In genomic region chr4:104294811-104295210, GRCh38 we compare ENCODE assay signal across 18 cellular contexts.
DNase-seq lines count a peak whose midpoint lies in the region; ATAC-seq and TF ChIP-seq lines count a peak whose summit lies in the region.
"Had no signal": no experiment of that assay in that cellular context is flagged by ENCODE, and none has a peak within 500 bp of the region (broad histone marks: within the 10 kb centered on the region; RNA-seq: fewer than 3 reads in every experiment).

No MANE protein-coding gene starts in this region.

- peak; percentile 61 for ATAC-seq in foreskin keratinocyte
- no peak for ATAC-seq in lower lobe of right lung
- ATAC-seq: CD8-positive, alpha-beta T cell; GM12878 had no signal

- H3K4me1 ChIP-seq in mammary epithelial cell (ENCODE audit: insufficient read depth, low read length), result no peaks in the 10 kb centered on the region
- H3K4me1 ChIP-seq in foreskin keratinocyte, result no peaks in the 10 kb centered on the region
- no peaks in the 10 kb centered on the region for H3K4me1 ChIP-seq in lower lobe of right lung
- H3K4me1 ChIP-seq: BLaER1 treated with 17β-estradiol and CSF1 and Interleukin-3, amounts not matched to agents 10 nM and 100 nM had no signal

- no peaks in the 10 kb centered on the region for H3K36me3 ChIP-seq in mammary epithelial cell (ENCODE audit: insufficient read depth, low read length)
- H3K36me3 ChIP-seq in lower lobe of right lung, result no peaks in the 10 kb centered on the region
- H3K36me3 ChIP-seq: BLaER1 treated with 17β-estradiol and CSF1 and Interleukin-3, amounts not matched to agents 10 nM and 100 nM had no signal

- no peak overlapping the region for H3K9ac ChIP-seq in mammary epithelial cell (ENCODE audit: insufficient read depth, low read length)
- H3K9ac ChIP-seq: BLaER1 treated with 17β-estradiol and CSF1 and Interleukin-3, amounts not matched to agents 10 nM and 100 nM; GM23248 had no signal

- dilution Hi-C loops in mammary epithelial cell (cut with HindIII; ENCODE audit: low sequenced_read_pairs), result loop anchor here (5.0 kb wide), 1 partner anchor 32 kb away; no protein-coding TSS in a partner anchor

- no TSS peak for BruUV-seq in mammary epithelial cell (replicated peaks; lab: Mats Ljungman, UMichigan)

- no peak for TF ChIP-seq CTCF in mammary epithelial cell (conservative IDR thresholded peaks at IDR 0.05 in 1 of 2, IDR thresholded peaks at IDR 0.05 in 1 of 2; ENCODE audit: extremely low read depth in 1 of 2, insufficient read depth in 1 of 2, low read depth in 1 of 2, low read length in 2 of 2)
- TF ChIP-seq CTCF in foreskin keratinocyte (conservative IDR thresholded peaks at IDR 0.05), result no peak
- TF ChIP-seq CTCF in lower lobe of right lung (IDR thresholded peaks at IDR 0.05), result no peak

- H2AFZ ChIP-seq in mammary epithelial cell (ENCODE audit: low read depth, low read length), result no peak overlapping the region
- H2AFZ ChIP-seq: GM23248 had no signal

- in situ Hi-C loops in mammary epithelial cell (cut with MboI; ENCODE audit: low sequenced_read_pairs in 2 of 2), result no loop called here

- no peak overlapping the region for H3K4me2 ChIP-seq in mammary epithelial cell (ENCODE audit: insufficient read depth, low read depth, low read length)
- H3K4me2 ChIP-seq: BLaER1 treated with 17β-estradiol and CSF1 and Interleukin-3, amounts not matched to agents 10 nM and 100 nM had no signal

- H3K9me3 ChIP-seq in mammary epithelial cell (replicated peaks; ENCODE audit: insufficient read depth, low read length) (no peaks in the 10 kb centered on the region), lower lobe of right lung (no peaks in the 10 kb centered on the region)
- H3K9me3 ChIP-seq: BLaER1 treated with 17β-estradiol and CSF1 and Interleukin-3, amounts not matched to agents 10 nM and 100 nM had no signal

- DNase-seq in HT1080 (ENCODE audit: low read depth) (peak; percentile 61), mammary epithelial cell (peak; percentile 11), foreskin keratinocyte (peak; percentile 2 to 27), lower lobe of right lung (no peak), NAMALWA (ENCODE audit: low spot score) (no peak), LoVo (ENCODE audit: low spot score) (no peak)
- DNase-seq: Calu3; CD8-positive, alpha-beta T cell; DMS 273 treated with DMSO at 0.1 percent for 48 hours; DMS53; DND-41; EL; GM23248; HCEC 1CT; IMR-90 had no signal

- H4K20me1 ChIP-seq in mammary epithelial cell (ENCODE audit: insufficient read depth, low read length), result no peaks in the 10 kb centered on the region
- H4K20me1 ChIP-seq: BLaER1 treated with 17β-estradiol and CSF1 and Interleukin-3, amounts not matched to agents 10 nM and 100 nM had no signal

- no peaks in the 10 kb centered on the region for H3K79me2 ChIP-seq in mammary epithelial cell (ENCODE audit: insufficient read depth, low read length)

- 59% methylated on average over 2 of the region's 2 CpGs for WGBS in mammary epithelial cell (ENCODE audit: low coverage, missing lambda C conversion rate)

- CTCF ChIA-PET in mammary epithelial cell (lab: Charles Lee; ENCODE audit: low non-redundant PET), result no interaction called here

- H3K4me3 ChIP-seq in mammary epithelial cell (replicated peaks in 1 of 3; ENCODE audit: insufficient read depth in 1 of 3, low read depth in 2 of 3, low read length in 3 of 3), result no peak overlapping the region
- H3K4me3 ChIP-seq in lower lobe of right lung, result no peak overlapping the region
- H3K4me3 ChIP-seq: BLaER1 treated with 17β-estradiol and CSF1 and Interleukin-3, amounts not matched to agents 10 nM and 100 nM; GM12878; GM23248 had no signal

- intact Hi-C loops in mammary epithelial cell (cut with micrococcal nuclease), result no loop called here
- intact Hi-C loops in lower lobe of right lung (cut with DNase I), result no loop called here

- H3K27me3 ChIP-seq in mammary epithelial cell (ENCODE audit: insufficient read depth, low read length), result no peaks in the 10 kb centered on the region
- no peaks in the 10 kb centered on the region for H3K27me3 ChIP-seq in foreskin keratinocyte
- no peaks in the 10 kb centered on the region for H3K27me3 ChIP-seq in lower lobe of right lung (ENCODE audit: low read depth)
- H3K27me3 ChIP-seq: BLaER1 treated with 17β-estradiol and CSF1 and Interleukin-3, amounts not matched to agents 10 nM and 100 nM had no signal

- H3K27ac ChIP-seq in mammary epithelial cell (ENCODE audit: insufficient read depth, low read depth, low read length), result no peak overlapping the region
- no peak overlapping the region for H3K27ac ChIP-seq in foreskin keratinocyte
- H3K27ac ChIP-seq in lower lobe of right lung, result no peak overlapping the region
- H3K27ac ChIP-seq: BLaER1 treated with 17β-estradiol and CSF1 and Interleukin-3, amounts not matched to agents 10 nM and 100 nM; GM23248; HL-60 had no signal

Comparison
In these comparisons a context has a peak if more than half of its experiments do, and no peak if none do; other contexts are left out.
1. DNase-seq: peak in HT1080 (single experiment), mammary epithelial cell (single experiment) and foreskin keratinocyte (2 of 2); none in lower lobe of right lung (single experiment), NAMALWA (single experiment) and LoVo (single experiment).